In the genomic region with DNA sequence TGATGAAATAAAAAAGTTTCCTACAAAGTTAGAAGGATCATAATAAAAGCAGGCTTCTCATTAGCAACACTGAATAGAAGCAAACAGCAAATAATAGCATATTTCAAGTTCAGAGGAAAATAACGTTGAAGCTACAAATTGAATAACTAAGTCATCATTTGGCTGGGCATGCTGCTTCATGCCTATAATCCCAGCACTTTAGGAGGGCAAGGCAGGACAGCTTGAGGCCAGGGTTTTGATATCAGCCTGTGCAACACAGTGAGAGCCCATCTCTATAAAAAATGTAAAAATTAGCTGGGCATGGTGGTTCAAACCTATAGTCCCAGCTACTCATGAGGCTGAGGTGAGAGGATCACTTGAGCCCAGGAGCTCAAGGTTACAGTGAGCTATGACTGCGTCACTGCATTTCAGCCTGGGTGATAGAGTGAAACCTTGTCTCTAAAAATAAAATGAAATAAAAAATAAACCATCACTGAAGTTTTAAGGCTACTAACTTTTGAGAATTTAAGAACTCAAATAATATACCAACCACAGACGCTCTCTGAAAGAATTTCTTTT, we compare ENCODE assay signal across 13 cellular contexts. TPM values are rescaled to one million over a fixed set of nuclear protein-coding genes. Genes with fewer than 3 reads are reported as not detected.
DNase-seq lines count a peak whose midpoint lies in the region; ATAC-seq and TF ChIP-seq lines count a peak whose summit lies in the region.
"Had no signal": no experiment of that assay in that cellular context is flagged by ENCODE, and none has a peak within 500 bp of the region (broad histone marks: within the 10 kb centered on the region; RNA-seq: fewer than 3 reads in every experiment).

No MANE protein-coding gene starts in this region.

- H3K9me3 Mint-ChIP-seq in CD4-positive, CD25-positive, alpha-beta regulatory T cell: no peaks in the 10 kb centered on the region

- no peak for TF ChIP-seq CTCF in OCI-LY1 (IDR thresholded peaks at IDR 0.05; ENCODE audit: low read length)
- no peak for TF ChIP-seq CTCF in osteoblast (IDR thresholded peaks at IDR 0.05; ENCODE audit: extremely low read depth, low read depth, low read length)
- TF ChIP-seq CTCF in omental fat pad (IDR thresholded peaks at IDR 0.05): no peak

- peaks cover 59% of the 10 kb centered on the region for H3K36me3 ChIP-seq in CD4-positive, CD25-positive, alpha-beta regulatory T cell (ENCODE audit: control insufficient read depth, insufficient read depth, low read length)
- H3K36me3 ChIP-seq in OCI-LY1 (ENCODE audit: insufficient read depth, low read length): peaks cover 68% of the 10 kb centered on the region
- peaks cover 35% of the 10 kb centered on the region for H3K36me3 ChIP-seq in osteoblast (ENCODE audit: insufficient read depth, low read length)

- peak overlapping the region; percentile 4; the same call in 1 of the 2 replicates for H3K9ac ChIP-seq in OCI-LY1 (ENCODE audit: low read length)

- no peak for DNase-seq in CD4-positive, CD25-positive, alpha-beta regulatory T cell
- DNase-seq in epithelial cell of prostate (ENCODE audit: low read depth, low spot score) (peak; percentile 18), osteoblast (ENCODE audit: insufficient read length, low spot score, missing footprints) (no peak), omental fat pad (ENCODE audit: low spot score) (no peak), GF-D8 (lab: John Stamatoyannopoulos, UW) (no peak)
- DNase-seq: DMS153, EL, H7, Kasumi-1, NCI-H1930, NCI-H510A treated with DMSO at 0.1 percent for 48 hours had no signal

- H3K36me3 Mint-ChIP-seq in CD4-positive, CD25-positive, alpha-beta regulatory T cell: peaks cover 58% of the 10 kb centered on the region

- no peaks in the 10 kb centered on the region for H3K9me3 ChIP-seq in CD4-positive, CD25-positive, alpha-beta regulatory T cell (ENCODE audit: control insufficient read depth in 2 of 2, low read length in 2 of 2)
- no peaks in the 10 kb centered on the region for H3K9me3 ChIP-seq in OCI-LY1 (ENCODE audit: low read length)
- no peaks in the 10 kb centered on the region for H3K9me3 ChIP-seq in osteoblast (ENCODE audit: low read depth, low read length)

- H3K27me3 ChIP-seq in CD4-positive, CD25-positive, alpha-beta regulatory T cell (ENCODE audit: control insufficient read depth, insufficient read depth, low read length): no peaks in the 10 kb centered on the region
- H3K27me3 ChIP-seq in OCI-LY1 (ENCODE audit: insufficient read depth, low read length) (no peaks in the 10 kb centered on the region), osteoblast (ENCODE audit: insufficient read depth, low read length) (no peaks in the 10 kb centered on the region)

- no peak overlapping the region for H3K4me3 ChIP-seq in CD4-positive, CD25-positive, alpha-beta regulatory T cell (ENCODE audit: low read depth, low read length)
- no peak overlapping the region for H3K4me3 ChIP-seq in OCI-LY1 (ENCODE audit: low read depth, low read length, poor library complexity, severe bottlenecking)
- no peak overlapping the region for H3K4me3 ChIP-seq in osteoblast (ENCODE audit: insufficient read depth, low read length)

- H3K4me2 ChIP-seq in OCI-LY1 (ENCODE audit: low read length): no peak overlapping the region
- H3K4me2 ChIP-seq in osteoblast (ENCODE audit: insufficient read depth, low read length): no peak overlapping the region

- peaks cover 24 to 61% (median 44%) of the 10 kb centered on the region in 4 donors for H3K4me1 Mint-ChIP-seq in CD4-positive, CD25-positive, alpha-beta regulatory T cell

- H3K27me3 Mint-ChIP-seq in CD4-positive, CD25-positive, alpha-beta regulatory T cell: no peaks in the 10 kb centered on the region

- no peaks in the 10 kb centered on the region for H4K20me1 ChIP-seq in OCI-LY1 (ENCODE audit: insufficient read depth, low read length)
- H4K20me1 ChIP-seq in osteoblast (ENCODE audit: insufficient read depth, low read length): peaks cover 9% of the 10 kb centered on the region

- no peaks in the 10 kb centered on the region for H3F3A ChIP-seq in OCI-LY1 (ENCODE audit: insufficient read depth, low read length)

- H3K27ac Mint-ChIP-seq in CD4-positive, CD25-positive, alpha-beta regulatory T cell: peak overlapping the region in 2 of 3 donors; percentile 44 to 79

- H2AFZ ChIP-seq in OCI-LY1 (ENCODE audit: low read length) (no peak overlapping the region), osteoblast (ENCODE audit: low read length) (no peak overlapping the region)

- H3K27ac ChIP-seq in CD4-positive, CD25-positive, alpha-beta regulatory T cell (ENCODE audit: insufficient read depth, low read length, poor library complexity, severe bottlenecking): peak overlapping the region; percentile 5
- H3K27ac ChIP-seq in OCI-LY1 (ENCODE audit: low read depth, low read length, poor library complexity, severe bottlenecking): peak overlapping the region; percentile 46
- peak overlapping the region; percentile 39 for H3K27ac ChIP-seq in epithelial cell of prostate
- peak overlapping the region; percentile 1 for H3K27ac ChIP-seq in osteoblast (ENCODE audit: low read depth, low read length)

- peaks cover 6% of the 10 kb centered on the region for H3K4me1 ChIP-seq in CD4-positive, CD25-positive, alpha-beta regulatory T cell (ENCODE audit: control insufficient read depth, insufficient read depth, low read length, poor library complexity, severe bottlenecking)
- peaks cover 22% of the 10 kb centered on the region for H3K4me1 ChIP-seq in OCI-LY1 (ENCODE audit: insufficient read depth, low read length, severe bottlenecking)
- H3K4me1 ChIP-seq in osteoblast (ENCODE audit: insufficient read depth, low read length): no peaks in the 10 kb centered on the region

- no peak overlapping the region for H3K4me3 Mint-ChIP-seq in CD4-positive, CD25-positive, alpha-beta regulatory T cell

- ATAC-seq in CD4-positive, CD25-positive, alpha-beta regulatory T cell (ENCODE audit: low read depth in 2 of 2): no peak
- no peak for ATAC-seq in GM21786 (IDR thresholded peaks at IDR 0.05; ENCODE audit: unreplicated experiment)
- ATAC-seq in omental fat pad (ENCODE audit: low FRiP score): no peak

- H3K79me2 ChIP-seq in OCI-LY1 (ENCODE audit: insufficient read depth, low read length): peaks cover 23% of the 10 kb centered on the region; the same call in 1 of the 2 replicates
- H3K79me2 ChIP-seq in osteoblast (ENCODE audit: insufficient read depth, low read length): peaks cover 90% of the 10 kb centered on the region

- no peaks in the 10 kb centered on the region for H3K9me2 ChIP-seq in OCI-LY1 (ENCODE audit: low read depth, low read length)

RNA-seq across cellular contexts. Expression of a gene that starts 25.5 kb away (rescaled TPM):
- total RNA-seq in CD4-positive, CD25-positive, alpha-beta regulatory T cell: 216 TPM
- polyA plus RNA-seq in CD4-positive, CD25-positive, alpha-beta regulatory T cell: 10 to 100 TPM; 65.8 to 68.7 (median 67.0) TPM
- total RNA-seq in osteoblast (70.7 and 86.9 TPM in 2 replicates), omental fat pad (100 to 1,000 TPM; 120 to 163 (median 134) TPM)

RNA-seq across cellular contexts. Expression of a gene that starts 27.1 kb away (rescaled TPM):
- 59.4 TPM for total RNA-seq in CD4-positive, CD25-positive, alpha-beta regulatory T cell
- polyA plus RNA-seq in CD4-positive, CD25-positive, alpha-beta regulatory T cell: 10 to 100 TPM in 3 of 4 donors, 1 to 10 TPM in 1; 8.7 to 12.0 (median 11.5) TPM
- total RNA-seq in osteoblast: 21.8 and 23.5 TPM in 2 replicates
- 10 to 100 TPM; 44.8 to 62.4 (median 52.5) TPM for total RNA-seq in omental fat pad
